In the genomic region with DNA sequence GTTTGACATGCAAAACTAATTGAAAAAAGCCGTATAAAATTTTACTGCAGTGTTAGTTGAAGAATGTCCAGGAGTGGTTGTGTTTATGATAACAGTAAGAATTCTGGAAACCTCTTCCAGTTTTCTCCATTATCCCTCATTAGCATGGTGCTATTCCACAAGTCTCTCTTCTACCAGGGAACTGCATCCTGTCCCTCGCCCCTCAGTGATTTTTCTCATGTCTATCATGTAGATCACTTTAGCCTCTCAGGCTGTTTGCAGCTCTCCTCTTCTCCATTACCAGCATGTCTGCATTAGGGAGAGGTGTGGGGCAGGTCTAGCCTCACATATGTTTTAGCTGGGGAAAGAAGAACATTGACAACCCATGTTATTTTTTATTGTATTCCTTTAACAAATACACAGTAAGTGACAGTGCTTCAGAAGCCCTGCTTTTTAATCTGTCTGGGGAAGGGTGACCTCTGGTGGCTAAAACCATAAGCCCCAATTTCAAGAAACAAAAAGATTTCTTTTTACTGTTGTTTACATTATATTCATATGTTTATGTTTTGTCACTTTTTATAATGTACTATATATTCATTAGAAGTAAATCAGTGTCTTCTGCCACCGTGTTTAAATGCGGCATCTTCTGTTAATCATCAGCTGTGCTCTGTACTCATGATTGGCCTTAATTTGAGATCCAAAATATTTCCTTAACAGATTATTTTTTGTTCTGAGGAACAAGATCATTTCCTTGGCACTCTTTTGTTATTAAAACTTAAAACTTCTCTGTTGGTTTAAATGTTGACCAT, we compare ENCODE assay signal across 8 cellular contexts.
DNase-seq lines count a peak whose midpoint lies in the region; ATAC-seq, FAIRE-seq and TF ChIP-seq lines count a peak whose summit lies in the region.

No MANE protein-coding gene starts in this region.

- H3K27me3 ChIP-seq in GM06990 (replicated peaks; ENCODE audit: control insufficient read depth, insufficient read depth, low read length), result no peaks in the 10 kb centered on the region
- H3K27me3 ChIP-seq in bronchial epithelial cell (ENCODE audit: control insufficient read depth, insufficient read depth, low read length), result no peaks in the 10 kb centered on the region
- no peaks in the 10 kb centered on the region for H3K27me3 ChIP-seq in layer of hippocampus (ENCODE audit: control insufficient read depth, insufficient read depth, low read length)

- peak; percentile 75 for DNase-seq in ACHN
- no peak for DNase-seq in GM06990 (ENCODE audit: extremely low read depth, insufficient read length)
- peak; percentile 15 for DNase-seq in NCI-H2196 treated with DMSO at 0.1 percent for 48 hours (lab: John Stamatoyannopoulos, UW; ENCODE audit: unreplicated experiment)
- DNase-seq in bronchial epithelial cell (ENCODE audit: low read depth), result peak; percentile 60
- DNase-seq in type B pancreatic cell (ENCODE audit: extremely low spot score, unreplicated experiment), result no peak

- peak overlapping the region; percentile 14 for H3K27ac ChIP-seq in layer of hippocampus (ENCODE audit: low read depth, low read length)

- no peaks in the 10 kb centered on the region for H3K27me3 Mint-ChIP-seq in type B pancreatic cell

- FAIRE-seq in bronchial epithelial cell (lab: Jason Lieb, UNC), result no peak

- no peak overlapping the region for H3K4me3 ChIP-seq in GM06990 (replicated peaks; ENCODE audit: low read depth, low read length)
- no peak overlapping the region for H3K4me3 ChIP-seq in bronchial epithelial cell (ENCODE audit: low read depth, low read length)

- no peak overlapping the region for H3K4me3 Mint-ChIP-seq in type B pancreatic cell

- in situ Hi-C loops in ACHN (cut with HindIII; ENCODE audit: low pct_ligation_motif_present, low pct_unique_long_range_greater_than_20kb, low sequenced_read_pairs), result no loop called here

- ATAC-seq in HG03025 (IDR thresholded peaks at IDR 0.05; ENCODE audit: low FRiP score, unreplicated experiment), result no peak
- no peak for ATAC-seq in HG02884 (IDR thresholded peaks at IDR 0.05; ENCODE audit: unreplicated experiment)

- no peaks in the 10 kb centered on the region for H3K9me3 Mint-ChIP-seq in type B pancreatic cell

- no peaks in the 10 kb centered on the region for H3K36me3 ChIP-seq in GM06990 (ENCODE audit: control insufficient read depth, insufficient read depth, low read length)
- H3K36me3 ChIP-seq in bronchial epithelial cell (ENCODE audit: control insufficient read depth, insufficient read depth, low read length), result no peaks in the 10 kb centered on the region

- H3K4me1 Mint-ChIP-seq in type B pancreatic cell (ENCODE audit: unreplicated experiment), result peaks cover 6% of the 10 kb centered on the region

- H3K27ac Mint-ChIP-seq in type B pancreatic cell, result no peak overlapping the region

- TF ChIP-seq CTCF in GM06990 (IDR thresholded peaks at IDR 0.05; ENCODE audit: insufficient read depth, low read length, poor library complexity, severe bottlenecking), result peak; percentile 79
- TF ChIP-seq CTCF in bronchial epithelial cell (IDR thresholded peaks at IDR 0.05; ENCODE audit: insufficient read depth, low read length, severe bottlenecking), result peak; percentile 55
- peak; percentile 93 for TF ChIP-seq CTCF in type B pancreatic cell (conservative IDR thresholded peaks at IDR 0.05)

- peaks cover 16% of the 10 kb centered on the region for H3K36me3 Mint-ChIP-seq in type B pancreatic cell

Comparison
In these comparisons a context has a peak if more than half of its experiments do, and no peak if none do; other contexts are left out.
1. DNase-seq: peak in ACHN (single experiment), NCI-H2196 treated with DMSO at 0.1 percent for 48 hours (single experiment) and bronchial epithelial cell (single experiment); none in GM06990 (single experiment) and type B pancreatic cell (single experiment).
2. Peak in every context shown above with its lines, with median percentiles within 50 percentile points of each other: CTCF ChIP-seq.